ENCODE assay signal across 19 cellular contexts in the genomic region with DNA sequence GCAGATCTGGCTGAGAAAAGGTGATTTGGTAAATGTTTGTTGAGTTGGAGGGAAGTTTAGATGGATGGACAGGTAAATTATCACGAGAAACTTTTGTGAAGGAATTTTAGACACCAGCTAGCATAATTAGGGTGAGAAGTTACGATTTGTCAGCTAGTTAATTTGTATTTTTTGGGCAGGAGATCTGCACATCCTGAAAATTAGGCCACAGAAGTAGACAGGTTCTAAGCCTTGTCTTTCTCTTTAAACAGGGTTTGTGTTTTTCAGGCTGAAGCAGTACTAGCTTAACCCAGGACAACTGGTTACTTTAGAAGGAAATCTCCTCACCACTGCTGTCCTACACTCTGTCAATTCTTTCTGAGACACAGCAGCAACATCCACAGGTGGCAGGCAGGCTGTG.
"Had no signal": no experiment of that assay in that cellular context is flagged by ENCODE, and none has a peak within 500 bp of the region (broad histone marks: within the 10 kb centered on the region; RNA-seq: fewer than 3 reads in every experiment).

No MANE protein-coding gene starts in this region.

- H3K27ac Mint-ChIP-seq: natural killer cell; stimulated activated naive B cell treated with anti-CD40 and anti-IgM and Interleukin-4, amounts not matched to agents 10 μg/mL and 1 μg/mL and 100 μg/mL, for 72 hours; stimulated activated naive CD8-positive, alpha-beta T cell treated with anti-CD3 and anti-CD28 coated beads, Interleukin-15, Interleukin-2, amounts not matched to agents 100 ng/mL and 50 ng/mL, for 24 hours had no signal

- DNase-seq: effector CD4-positive, alpha-beta T cell; gastrocnemius medialis; natural killer cell; pancreas; retina; right lobe of liver; small intestine; stimulated activated CD4-positive, alpha-beta T cell treated with anti-CD3 and anti-CD28 coated beads, Interleukin-15, amount 100 ng/mL, for 24 hours; stimulated activated CD4-positive, alpha-beta T cell treated with anti-CD3 and anti-CD28 coated beads, Interleukin-2, amount 100 ng/mL, for 48 hours; stimulated activated naive B cell treated with anti-CD40 and anti-IgM and Interleukin-4, amounts not matched to agents 10 μg/mL and 1 μg/mL and 100 μg/mL, for 72 hours; upper lobe of left lung had no signal

- H3K4me3 Mint-ChIP-seq: natural killer cell; stimulated activated naive B cell treated with anti-CD40 and anti-IgM and Interleukin-4, amounts not matched to agents 10 μg/mL and 1 μg/mL and 100 μg/mL, for 72 hours; stimulated activated naive CD8-positive, alpha-beta T cell treated with anti-CD3 and anti-CD28 coated beads, Interleukin-15, Interleukin-2, amounts not matched to agents 100 ng/mL and 50 ng/mL, for 24 hours had no signal

- H3K27ac ChIP-seq: epithelial cell of prostate, gastrocnemius medialis, neutrophil, pancreas, right lobe of liver, suprapubic skin, upper lobe of left lung had no signal

- H3K27me3 ChIP-seq: dorsolateral prefrontal cortex, gastrocnemius medialis, neutrophil, pancreas, right lobe of liver, suprapubic skin, upper lobe of left lung had no signal

- H3K4me1 Mint-ChIP-seq: stimulated activated naive B cell treated with anti-CD40 and anti-IgM and Interleukin-4, amounts not matched to agents 10 μg/mL and 1 μg/mL and 100 μg/mL, for 72 hours had no signal

- H3K36me3 ChIP-seq: pancreas, right lobe of liver had no signal

- H3K4me3 ChIP-seq: dorsolateral prefrontal cortex, gastrocnemius medialis, pancreas, right lobe of liver, suprapubic skin, upper lobe of left lung had no signal

- H3K4me1 ChIP-seq: pancreas had no signal

- ATAC-seq: esophagus mucosa; natural killer cell; pancreas; stimulated activated naive B cell treated with anti-CD40 and anti-IgM and Interleukin-4, amounts not matched to agents 10 μg/mL and 1 μg/mL and 100 μg/mL, for 72 hours had no signal

- H3K9me3 ChIP-seq: gastrocnemius medialis, neutrophil, pancreas, right lobe of liver, suprapubic skin, upper lobe of left lung had no signal

- H3K27me3 Mint-ChIP-seq: stimulated activated naive CD8-positive, alpha-beta T cell treated with anti-CD3 and anti-CD28 coated beads, Interleukin-15, Interleukin-2, amounts not matched to agents 100 ng/mL and 50 ng/mL, for 24 hours had no signal

- FAIRE-seq: colon, pancreas, small intestine, urothelium cell line had no signal
